Comparison of ENCODE assay signal across 27 cellular contexts in the genomic region with DNA sequence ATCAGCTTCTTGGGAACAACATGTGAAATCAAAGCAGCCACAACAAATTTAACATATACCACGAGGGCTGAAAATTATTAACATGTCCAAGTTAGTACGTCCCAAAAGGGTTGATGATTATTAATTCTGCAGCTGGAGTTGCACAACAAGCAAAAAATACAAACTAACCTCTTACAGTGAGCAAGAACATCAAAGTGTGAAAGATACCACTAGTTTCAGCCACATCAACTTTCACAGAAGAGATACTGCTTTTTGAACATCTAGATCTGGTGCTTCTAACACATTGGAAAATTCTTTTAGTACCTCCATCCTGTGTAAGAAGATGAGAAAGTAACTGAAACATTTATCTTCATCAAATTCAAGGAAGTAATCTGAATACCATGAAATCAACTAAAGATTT.
"Had no signal": no experiment of that assay in that cellular context is flagged by ENCODE, and none has a peak within 500 bp of the region (broad histone marks: within the 10 kb centered on the region; RNA-seq: fewer than 3 reads in every experiment).

No MANE protein-coding gene starts in this region.

- H3K36me3 ChIP-seq: brain microvascular endothelial cell had no signal

- ATAC-seq: activated T-cell treated with anti-CD3 and anti-CD28 coated beads, Interleukin-2, amount 50 U/mL, for 72 hours; esophagus mucosa had no signal

- H3K27ac ChIP-seq: brain microvascular endothelial cell, coronary artery, dorsolateral prefrontal cortex had no signal

- FAIRE-seq: astrocyte, bronchial epithelial cell, frontal cortex had no signal

- H3K4me3 ChIP-seq: coronary artery, dorsolateral prefrontal cortex had no signal

- H3K27me3 ChIP-seq: brain microvascular endothelial cell had no signal

- DNase-seq: activated CD4-positive, alpha-beta memory T cell treated with anti-CD3 and anti-CD28 coated beads, Interleukin-2, amount 10 ng/mL, durations not matched to agents 7 days and 5 days; activated CD4-positive, alpha-beta T cell treated with anti-CD3 and anti-CD28 coated beads for 4 hours; activated CD4-positive, alpha-beta T cell treated with anti-CD3 and anti-CD28 coated beads, Interleukin-2, amount 10 ng/mL, durations not matched to agents 7 days and 5 days; activated CD4-positive, alpha-beta T cell treated with anti-CD3 and anti-CD28 coated beads, Interleukin-2, amount 50 U/mL, for 4 hours; activated CD4-positive, CD25-positive, alpha-beta regulatory T cell; activated CD4-positive, CD25-positive, alpha-beta regulatory T cell treated with anti-CD3 and anti-CD28 coated beads, Interleukin-2, amount 50 U/mL, for 72 hours; activated CD8-positive, alpha-beta memory T cell treated with anti-CD3 and anti-CD28 coated beads, Interleukin-2, amount 50 U/mL, for 48 hours; activated gamma-delta T cell; activated naive CD4-positive, alpha-beta T cell; activated naive CD4-positive, alpha-beta T cell treated with anti-CD3 and anti-CD28 coated beads, Interleukin-2, amount 10 ng/mL, durations not matched to agents 7 days and 5 days; activated T-cell treated with anti-CD3 and anti-CD28 coated beads for 4 hours; activated T-cell treated with anti-CD3 and anti-CD28 coated beads, Interleukin-2, amount 50 U/mL, for 24 hours; activated T-cell treated with anti-CD3 and anti-CD28 coated beads, Interleukin-2, amount 50 U/mL, for 72 hours; amniotic stem cell; anterior cingulate cortex; brain microvascular endothelial cell; dorsolateral prefrontal cortex; effector memory CD4-positive, alpha-beta T cell; endodermal cell; foreskin fibroblast; head of caudate nucleus; T-helper 2 cell had no signal
